Comparison of ENCODE assay signal across 17 cellular contexts in the genomic region with DNA sequence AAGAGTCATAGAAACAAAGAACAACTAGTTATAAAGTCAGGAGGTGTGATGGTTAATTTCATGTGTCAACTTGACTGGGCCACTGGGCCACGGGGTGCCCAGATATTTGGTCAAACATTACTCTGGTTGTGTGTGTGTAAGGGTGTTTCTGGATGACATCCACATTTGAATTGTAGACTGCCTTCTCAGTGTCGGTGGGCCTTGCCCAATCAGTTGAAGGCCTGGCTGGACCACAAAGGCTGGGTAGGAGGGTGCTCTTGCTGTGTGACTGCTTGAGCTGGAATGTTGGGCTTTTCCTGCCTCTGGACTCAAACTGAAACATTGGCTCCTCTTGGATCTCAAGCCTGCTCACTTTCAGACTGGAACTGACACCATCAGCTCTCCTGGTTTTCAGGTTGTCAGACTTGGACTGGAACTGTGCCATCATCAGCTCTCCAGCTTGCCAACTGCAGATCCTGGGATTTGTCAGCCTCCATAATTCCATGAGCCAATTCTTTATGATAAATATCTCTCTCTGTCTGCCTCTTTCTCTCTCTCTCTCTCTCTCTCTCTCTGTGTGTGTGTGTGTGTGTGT. TPM values are rescaled to one million over a fixed set of nuclear protein-coding genes. Genes with fewer than 3 reads are reported as not detected.
DNase-seq lines count a peak whose midpoint lies in the region; ATAC-seq lines count a peak whose summit lies in the region.
"Had no signal": no experiment of that assay in that cellular context is flagged by ENCODE, and none has a peak within 500 bp of the region (broad histone marks: within the 10 kb centered on the region; RNA-seq: fewer than 3 reads in every experiment).

No MANE protein-coding gene starts in this region.

- no peak for ATAC-seq in sciatic nerve
- ATAC-seq in activated naive CD8-positive, alpha-beta T cell treated with anti-CD3 and anti-CD28 coated beads, Interleukin-2, amount 50 U/mL, for 24 hours = no peak
- ATAC-seq: Panc1 had no signal

- H3K36me3 Mint-ChIP-seq in activated naive CD8-positive, alpha-beta T cell treated with anti-CD3 and anti-CD28 coated beads, Interleukin-2, amount 50 U/mL, for 24 hours (ENCODE audit: low read depth) = no peaks in the 10 kb centered on the region

- H3K27me3 Mint-ChIP-seq in activated naive CD8-positive, alpha-beta T cell treated with anti-CD3 and anti-CD28 coated beads, Interleukin-2, amount 50 U/mL, for 24 hours = peaks cover 3% of the 10 kb centered on the region

- no peak overlapping the region for H3K4me3 Mint-ChIP-seq in activated naive CD8-positive, alpha-beta T cell treated with anti-CD3 and anti-CD28 coated beads, Interleukin-2, amount 50 U/mL, for 24 hours

- H3K27ac Mint-ChIP-seq in activated naive CD8-positive, alpha-beta T cell treated with anti-CD3 and anti-CD28 coated beads, Interleukin-2, amount 50 U/mL, for 24 hours = no peak overlapping the region

- in situ Hi-C loops in KBM-7 (cut with MboI; ENCODE audit: low pct_unique_long_range_greater_than_20kb, low sequenced_read_pairs) = loop anchor here (5.0 kb wide), 1 partner anchor 99 kb away; no protein-coding TSS in a partner anchor

- intact Hi-C loops in sciatic nerve (cut with DNase I) = no loop called here

- DNase-seq in HCEC 1CT = peak; percentile 41
- DNase-seq in NCI-H69 (lab: John Stamatoyannopoulos, UW) = peak; percentile 14
- peak; percentile 37 to 51 for DNase-seq in dermis microvascular lymphatic vessel endothelial cell (ENCODE audit: low read depth in 2 of 2)
- DNase-seq in sciatic nerve (ENCODE audit: low spot score) = peak; percentile 13
- no peak for DNase-seq in DMS153 treated with DMSO at 0.1 percent for 48 hours (lab: John Stamatoyannopoulos, UW; ENCODE audit: unreplicated experiment)
- no peak for DNase-seq in KBM-7
- DNase-seq in activated naive CD8-positive, alpha-beta T cell treated with anti-CD3 and anti-CD28 coated beads, Interleukin-2, amount 50 U/mL, for 24 hours = no peak
- no peak for DNase-seq in stimulated activated CD4-positive, alpha-beta T cell treated with anti-CD3 and anti-CD28 coated beads, Interleukin-12 subunit alpha, Interleukin-12 subunit beta, amount 100 ng/mL, for 4 hours
- DNase-seq: DMS 273 treated with DMSO at 0.1 percent for 48 hours, H7, MM.1S, NCI-H1105, NCI-H1694 treated with DMSO at 0.1 percent for 48 hours, NCI-H446, NCI-H748 treated with DMSO at 0.1 percent for 48 hours, SHP77 had no signal

- H3K9me3 Mint-ChIP-seq in activated naive CD8-positive, alpha-beta T cell treated with anti-CD3 and anti-CD28 coated beads, Interleukin-2, amount 50 U/mL, for 24 hours = no peaks in the 10 kb centered on the region

- H3K4me1 Mint-ChIP-seq in activated naive CD8-positive, alpha-beta T cell treated with anti-CD3 and anti-CD28 coated beads, Interleukin-2, amount 50 U/mL, for 24 hours = peaks cover 52% of the 10 kb centered on the region

RNA-seq across cellular contexts. Expression of a gene that starts 41.4 kb away (rescaled TPM):
- total RNA-seq in dermis microvascular lymphatic vessel endothelial cell = 0.13 TPM in 1 of 2 replicates, not detected in the other
- not detected for total RNA-seq in sciatic nerve
- total RNA-seq: H7 had no signal

Comparison
In these comparisons a context has a peak if more than half of its experiments do, and no peak if none do; other contexts are left out.
1. DNase-seq: peak in HCEC 1CT (single experiment), NCI-H69 (single experiment), dermis microvascular lymphatic vessel endothelial cell (2 of 2) and sciatic nerve (single experiment); none in DMS153 treated with DMSO at 0.1 percent for 48 hours (single experiment), KBM-7 (single experiment), activated naive CD8-positive, alpha-beta T cell treated with anti-CD3 and anti-CD28 coated beads, Interleukin-2, amount 50 U/mL, for 24 hours (single experiment) and stimulated activated CD4-positive, alpha-beta T cell treated with anti-CD3 and anti-CD28 coated beads, Interleukin-12 subunit alpha, Interleukin-12 subunit beta, amount 100 ng/mL, for 4 hours (single experiment).